ENCODE assay signal across 8 cellular contexts in genomic region chr12:95217377-95218163, GRCh38. TPM values are rescaled to one million over a fixed set of nuclear protein-coding genes. Genes with fewer than 3 reads are reported as not detected.
DNase-seq lines count a peak whose midpoint lies in the region; ATAC-seq and TF ChIP-seq lines count a peak whose summit lies in the region.

Gene FGD6, minus strand, starts transcription at chr12:95217467. Its CDS starts 227 bp downstream, at chr12:95217240.
Gene VEZT, plus strand, starts transcription at chr12:95217807. Its CDS starts 44 bp downstream, at chr12:95217851.

- no peaks in the 10 kb centered on the region for H3K27me3 ChIP-seq in upper lobe of right lung

- H3K9me3 ChIP-seq in upper lobe of right lung = no peaks in the 10 kb centered on the region

- H3K36me3 ChIP-seq in upper lobe of right lung = no peaks in the 10 kb centered on the region

- peak; percentile 95 for DNase-seq in GM13976 (ENCODE audit: low spot score)
- DNase-seq in NCI-H146 (lab: John Stamatoyannopoulos, UW) = peak; percentile 98
- DNase-seq in T-helper 1 cell = peak; percentile 94 to 99 (median 96)
- DNase-seq in amygdala (lab: John Stamatoyannopoulos, UW) = peak; percentile 73 to 100 (median 98)
- peak; percentile 99 for DNase-seq in left cardiac atrium
- DNase-seq in posterior vena cava (ENCODE audit: low spot score) = peak; percentile 99
- peak; percentile 99 for DNase-seq in upper lobe of right lung

- peak; percentile 88 for ATAC-seq in HG02870 (IDR thresholded peaks at IDR 0.05; ENCODE audit: unreplicated experiment)
- peak; percentile 95 to 97 for ATAC-seq in left cardiac atrium
- peak; percentile 97 for ATAC-seq in upper lobe of right lung

- H3K4me1 ChIP-seq in upper lobe of right lung = no peaks in the 10 kb centered on the region

- intact Hi-C loops in left cardiac atrium (cut with DNase I) = loop anchor here (5.0 to 10.0 kb wide), 2 partner anchors 93 to 100 kb away; no protein-coding TSS in a partner anchor
- intact Hi-C loops in posterior vena cava (cut with DNase I) = no loop called here
- intact Hi-C loops in upper lobe of right lung (cut with DNase I) = no loop called here

- in situ Hi-C loops in GM13976 (cut with MboI; ENCODE audit: low sequenced_read_pairs, unreplicated experiment) = no loop called here

- TF ChIP-seq CTCF in GM13976 (IDR thresholded peaks at IDR 0.05; ENCODE audit: borderline replicate concordance, control extremely low read depth, extremely low read depth, insufficient read depth, missing control alignments) (peak; percentile 50), upper lobe of right lung (IDR thresholded peaks at IDR 0.05) (peak; percentile 72)

- H3K27ac ChIP-seq in upper lobe of right lung = peak within 1 kb of the TSS; percentile 95

- H3K4me3 ChIP-seq in upper lobe of right lung = peak within 1 kb of the TSS; percentile 77

RNA-seq across cellular contexts. Expression of gene FGD6, which starts in this region (rescaled TPM):
- total RNA-seq in left cardiac atrium = 10 to 100 TPM; 16.2 to 16.3 TPM
- 10 to 100 TPM in 1 of 2 donors, 1 to 10 TPM in 1; 7.4 to 11.4 TPM for total RNA-seq in posterior vena cava
- total RNA-seq in upper lobe of right lung = 28.8 TPM

RNA-seq across cellular contexts. Expression of gene VEZT, which starts in this region (rescaled TPM):
- total RNA-seq in left cardiac atrium = 10 to 100 TPM; 53.2 to 60.0 TPM
- total RNA-seq in posterior vena cava = 10 to 100 TPM; 58.7 to 76.6 TPM
- total RNA-seq in upper lobe of right lung = 69.9 TPM

Comparison
In these comparisons a context has a peak if more than half of its experiments do, and no peak if none do; other contexts are left out.
1. Peak in every context shown above with its lines: DNase-seq, ATAC-seq, H3K4me3 ChIP-seq and H3K27ac ChIP-seq.
2. intact Hi-C loops: an anchor here in left cardiac atrium (5.0 to 10.0 kb wide); none called in posterior vena cava and upper lobe of right lung.